Comparison of ENCODE assay signal across 10 cellular contexts in genomic region chr6:36757206-36757605, GRCh38. TPM values are rescaled to one million over a fixed set of nuclear protein-coding genes. Genes with fewer than 3 reads are reported as not detected.
DNase-seq lines count a peak whose midpoint lies in the region; ATAC-seq and TF ChIP-seq lines count a peak whose summit lies in the region.
"Had no signal": no experiment of that assay in that cellular context is flagged by ENCODE, and none has a peak within 500 bp of the region (broad histone marks: within the 10 kb centered on the region; RNA-seq: fewer than 3 reads in every experiment).

No MANE protein-coding gene starts in this region.

- H3K4me3 Mint-ChIP-seq in Caco-2 (ENCODE audit: unreplicated experiment), result no peak overlapping the region
- H3K4me3 Mint-ChIP-seq: endodermal cell had no signal

- DNase-seq in GM13977 (ENCODE audit: low spot score) (no peak), dermis blood vessel endothelial cell (peak; percentile 86), NCI-H2107 (lab: John Stamatoyannopoulos, UW) (no peak), Caco-2 (no peak), SHP77 (lab: John Stamatoyannopoulos, UW) (no peak)
- DNase-seq: endodermal cell, NCI-H1048 had no signal

- H3K27me3 ChIP-seq in BLaER1 (no peaks in the 10 kb centered on the region), Caco-2 (replicated peaks; ENCODE audit: control insufficient read depth, insufficient read depth, low read length) (no peaks in the 10 kb centered on the region)

- H4K20me1 ChIP-seq in BLaER1, result no peaks in the 10 kb centered on the region

- H3K27ac Mint-ChIP-seq in Caco-2 (ENCODE audit: unreplicated experiment), result no peak overlapping the region
- H3K27ac Mint-ChIP-seq: endodermal cell had no signal

- intact Hi-C loops in Caco-2 (cut with micrococcal nuclease; ENCODE audit: unreplicated experiment), result loop anchor here (10.0 kb wide), 1 partner anchor 72 kb away; no protein-coding TSS in a partner anchor

- H3K36me3 ChIP-seq in BLaER1 (no peaks in the 10 kb centered on the region), Caco-2 (ENCODE audit: control insufficient read depth, insufficient read depth, low read length) (no peaks in the 10 kb centered on the region)

- no peaks in the 10 kb centered on the region for H3K9me3 Mint-ChIP-seq in Caco-2 (ENCODE audit: unreplicated experiment)
- H3K9me3 Mint-ChIP-seq: endodermal cell had no signal

- ATAC-seq in GM18870 (IDR thresholded peaks at IDR 0.05; ENCODE audit: unreplicated experiment), result no peak

- peak; percentile 74 for TF ChIP-seq POLR2A in Raji (IDR thresholded peaks at IDR 0.05; ENCODE audit: insufficient read depth, low read depth, low read length)

- H3K36me3 Mint-ChIP-seq in Caco-2 (ENCODE audit: insufficient read depth, unreplicated experiment), result no peaks in the 10 kb centered on the region

- POLR2A ChIA-PET in Caco-2 (lab: Charles Lee), result no interaction called here

- H3K4me2 ChIP-seq in BLaER1, result peak overlapping the region; percentile 67

- CTCF ChIA-PET in Caco-2 (lab: Charles Lee), result no interaction called here

- H3K9ac ChIP-seq in BLaER1, result no peak overlapping the region

- no TSS peak for BruUV-seq in Caco-2 (replicated peaks; lab: Mats Ljungman, UMichigan)

- in situ Hi-C loops in GM13977 (cut with MboI; ENCODE audit: low pct_unique_long_range_greater_than_20kb, low sequenced_read_pairs, unreplicated experiment), result loop anchor here (10.0 to 25.0 kb wide), 2 partner anchors 142 to 455 kb away; no protein-coding TSS in a partner anchor

- peaks cover 13% of the 10 kb centered on the region for H3K4me1 Mint-ChIP-seq in Caco-2 (ENCODE audit: low read depth, unreplicated experiment)

- peaks cover 2% of the 10 kb centered on the region for H3K27me3 Mint-ChIP-seq in Caco-2 (ENCODE audit: insufficient read depth, unreplicated experiment)

- TF ChIP-seq CTCF in GM13977 (IDR thresholded peaks at IDR 0.05; ENCODE audit: extremely low read depth, insufficient read depth, missing control alignments) (peak; percentile 25), Caco-2 (IDR thresholded peaks at IDR 0.05; ENCODE audit: insufficient read depth in 1 of 2, low read depth in 1 of 2, low read length in 1 of 2, severe bottlenecking in 1 of 2, unreplicated experiment in 1 of 2) (no peak)

- H3K4me1 ChIP-seq in BLaER1, result peaks cover 99% of the 10 kb centered on the region
- no peaks in the 10 kb centered on the region for H3K4me1 ChIP-seq in Caco-2

- peak overlapping the region; percentile 1; the same call in 1 of the 2 replicates for H3K27ac ChIP-seq in BLaER1

- no peaks in the 10 kb centered on the region for H3K9me3 ChIP-seq in BLaER1
- H3K9me3 ChIP-seq in Caco-2, result no peaks in the 10 kb centered on the region

- no peak overlapping the region for H3K4me3 ChIP-seq in BLaER1
- no peak overlapping the region for H3K4me3 ChIP-seq in Caco-2 (ENCODE audit: low read depth, low read length)

RNA-seq across cellular contexts. Expression of gene RAB44, which starts 59.6 kb away (rescaled TPM):
- total RNA-seq in dermis blood vessel endothelial cell (under 0.01 TPM in 1 of 2 replicates, not detected in the other), Caco-2 (2022) (not detected in 2 replicates)
- total RNA-seq: endodermal cell had no signal
